21 cellular contexts compared by ENCODE assay signal in genomic region chr20:62190639-62191411, GRCh38. TPM values are rescaled to one million over a fixed set of nuclear protein-coding genes. Genes with fewer than 3 reads are reported as not detected.
"Had no signal": no experiment of that assay in that cellular context is flagged by ENCODE, and none has a peak within 500 bp of the region (broad histone marks: within the 10 kb centered on the region; RNA-seq: fewer than 3 reads in every experiment).

No MANE protein-coding gene starts in this region.

- H3K9me3 ChIP-seq: body of pancreas, upper lobe of right lung had no signal

- H3K4me1 ChIP-seq: parathyroid adenoma had no signal

- H3K27me3 ChIP-seq: body of pancreas, upper lobe of right lung had no signal

- ATAC-seq: activated CD4-positive, alpha-beta T cell treated with anti-CD3 and anti-CD28 coated beads for 36 hours; body of pancreas; left colon; upper lobe of right lung had no signal

- H3K9ac ChIP-seq: parathyroid adenoma had no signal

- FAIRE-seq: colon, islet of Langerhans had no signal

- H2AFZ ChIP-seq: parathyroid adenoma had no signal

- H3K4me3 ChIP-seq: body of pancreas, upper lobe of right lung had no signal

- H3K27me3 Mint-ChIP-seq: activated CD4-positive, alpha-beta memory T cell treated with anti-CD3 and anti-CD28 coated beads for 36 hours; activated CD4-positive, alpha-beta T cell treated with anti-CD3 and anti-CD28 coated beads for 36 hours; activated naive CD8-positive, alpha-beta T cell treated with anti-CD3 and anti-CD28 coated beads, Interleukin-2, amount 10 ng/mL, durations not matched to agents 7 days and 5 days had no signal

- H3K4me3 Mint-ChIP-seq: activated CD4-positive, alpha-beta memory T cell treated with anti-CD3 and anti-CD28 coated beads for 36 hours; activated CD4-positive, alpha-beta T cell treated with anti-CD3 and anti-CD28 coated beads for 36 hours; activated naive CD8-positive, alpha-beta T cell treated with anti-CD3 and anti-CD28 coated beads, Interleukin-2, amount 10 ng/mL, durations not matched to agents 7 days and 5 days; neural crest cell had no signal

- DNase-seq: activated CD4-positive, alpha-beta memory T cell treated with anti-CD3 and anti-CD28 coated beads for 36 hours; activated CD4-positive, alpha-beta T cell treated with anti-CD3 and anti-CD28 coated beads for 36 hours; activated naive CD4-positive, alpha-beta T cell treated with Interleukin-2 at 50 U/mL for 16 hours; activated naive CD8-positive, alpha-beta T cell treated with anti-CD3 and anti-CD28 coated beads, Interleukin-2, amount 10 ng/mL, durations not matched to agents 7 days and 5 days; activated T-cell treated with anti-CD3 and anti-CD28 coated beads, Interleukin-2, amount 50 U/mL, for 1 hour; body of pancreas; caudate nucleus; foreskin melanocyte; glutamatergic neuron; hippocampal formation; left colon; mammary epithelial cell; stimulated activated naive CD4-positive, alpha-beta T cell; upper lobe of right lung had no signal

- H3K27ac ChIP-seq: body of pancreas, parathyroid adenoma, upper lobe of right lung had no signal

- H3K9me3 Mint-ChIP-seq: activated CD4-positive, alpha-beta memory T cell treated with anti-CD3 and anti-CD28 coated beads for 36 hours; activated naive CD8-positive, alpha-beta T cell treated with anti-CD3 and anti-CD28 coated beads, Interleukin-2, amount 10 ng/mL, durations not matched to agents 7 days and 5 days; activated T-helper 2 cell treated with anti-CD3 and anti-CD28 coated beads, Interferon-gamma antibody, Interleukin-2, Interleukin-4, amounts not matched to agents 10 μg/mL and 5 μg/mL and 100 μg/mL, durations not matched to agents 14 hours and 24 hours and 36 hours; neural crest cell had no signal

- H3K27ac Mint-ChIP-seq: activated CD4-positive, alpha-beta memory T cell treated with anti-CD3 and anti-CD28 coated beads for 36 hours; activated CD4-positive, alpha-beta T cell treated with anti-CD3 and anti-CD28 coated beads for 36 hours; activated naive CD8-positive, alpha-beta T cell treated with anti-CD3 and anti-CD28 coated beads, Interleukin-2, amount 10 ng/mL, durations not matched to agents 7 days and 5 days; activated T-helper 2 cell treated with anti-CD3 and anti-CD28 coated beads, Interferon-gamma antibody, Interleukin-2, Interleukin-4, amounts not matched to agents 10 μg/mL and 5 μg/mL and 100 μg/mL, durations not matched to agents 14 hours and 24 hours and 36 hours had no signal

RNA-seq across cellular contexts. Expression of gene HRH3, which starts 29.3 kb away (rescaled TPM):
- total RNA-seq: activated CD4-positive, alpha-beta memory T cell treated with anti-CD3 and anti-CD28 coated beads for 36 hours; activated CD4-positive, alpha-beta T cell treated with anti-CD3 and anti-CD28 coated beads for 36 hours; activated naive CD8-positive, alpha-beta T cell treated with anti-CD3 and anti-CD28 coated beads, Interleukin-2, amount 10 ng/mL, durations not matched to agents 7 days and 5 days; activated T-helper 2 cell treated with anti-CD3 and anti-CD28 coated beads, Interferon-gamma antibody, Interleukin-2, Interleukin-4, amounts not matched to agents 10 μg/mL and 5 μg/mL and 100 μg/mL, durations not matched to agents 14 hours and 24 hours and 36 hours; epithelial cell of proximal tubule; left colon; mammary epithelial cell; T-helper 2 cell treated with Interferon-gamma antibody and Interleukin-4, amounts not matched to agents 100 ng/mL and 5 ng/mL, for 36 hours; upper lobe of right lung had no signal
- polyA plus RNA-seq: mammary epithelial cell had no signal
